9 cellular contexts compared by ENCODE assay signal in the genomic region with DNA sequence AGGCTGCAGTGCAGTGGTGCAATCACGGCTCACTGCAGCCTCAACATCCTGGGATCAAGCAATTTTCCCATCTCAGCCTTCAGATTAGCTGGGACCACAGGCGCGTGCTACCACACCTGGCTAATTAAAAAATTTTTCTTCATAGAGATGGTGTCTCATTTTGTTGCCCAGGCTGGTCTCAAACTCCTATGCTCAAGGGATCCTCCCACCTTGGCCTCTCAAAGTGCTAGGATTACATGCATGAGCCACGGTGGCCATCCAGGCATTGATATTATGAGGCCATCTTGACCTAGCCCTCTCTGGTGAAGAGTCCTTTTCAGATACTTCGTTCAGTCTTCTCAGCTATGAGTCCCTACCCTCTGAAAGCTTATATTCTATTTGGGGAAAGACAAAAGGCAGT. TPM values are rescaled to one million over a fixed set of nuclear protein-coding genes. Genes with fewer than 3 reads are reported as not detected.
DNase-seq lines count a peak whose midpoint lies in the region; ATAC-seq, FAIRE-seq and TF ChIP-seq lines count a peak whose summit lies in the region.
"Had no signal": no experiment of that assay in that cellular context is flagged by ENCODE, and none has a peak within 500 bp of the region (broad histone marks: within the 10 kb centered on the region; RNA-seq: fewer than 3 reads in every experiment).

No MANE protein-coding gene starts in this region.

- WGBS in heart left ventricle, 4 donors: 79 to 88% (median 84%) methylated on average over 5 of the region's 5 CpGs
- 63 to 79% methylated on average over 5 of the region's 5 CpGs for WGBS in upper lobe of left lung, 2 donors

- H3K27me3 ChIP-seq in heart left ventricle: no peaks in the 10 kb centered on the region
- no peaks in the 10 kb centered on the region for H3K27me3 ChIP-seq in left lung
- H3K27me3 ChIP-seq in upper lobe of left lung: no peaks in the 10 kb centered on the region

- peaks cover 80% of the 10 kb centered on the region for H3K36me3 Mint-ChIP-seq in activated T-helper 17 cell treated with anti-CD3 and anti-CD28 coated beads, Interleukin-2, amount 50 U/mL, for 72 hours (ENCODE audit: low read depth)

- H3K4me1 Mint-ChIP-seq in activated T-helper 17 cell treated with anti-CD3 and anti-CD28 coated beads, Interleukin-2, amount 50 U/mL, for 72 hours: peaks cover 52% of the 10 kb centered on the region

- H3K9me3 ChIP-seq in heart left ventricle (no peaks in the 10 kb centered on the region), left lung (no peaks in the 10 kb centered on the region), upper lobe of left lung (no peaks in the 10 kb centered on the region), kidney (ENCODE audit: control insufficient read depth in 1 of 2, low read length in 2 of 2) (no peaks in the 10 kb centered on the region)

- no peak overlapping the region for H3K9ac ChIP-seq in kidney (ENCODE audit: low read length in 2 of 2)

- H3K27ac ChIP-seq in heart left ventricle (peak overlapping the region in 7 of 12 donors; percentile 52 to 97 (median 85)), left lung (peak overlapping the region; percentile 95 to 99), upper lobe of left lung (peak overlapping the region; percentile 92 to 96 (median 93)), kidney (ENCODE audit: low read depth in 2 of 2, low read length in 2 of 2) (no peak overlapping the region)

- H3K36me3 ChIP-seq in heart left ventricle (no peaks in the 10 kb centered on the region), left lung (no peaks in the 10 kb centered on the region), upper lobe of left lung (no peaks in the 10 kb centered on the region), kidney (ENCODE audit: control insufficient read depth in 1 of 2, insufficient read depth in 2 of 2, low read length in 2 of 2) (no peaks in the 10 kb centered on the region)

- peak overlapping the region; percentile 99 for H3K27ac Mint-ChIP-seq in activated T-helper 17 cell treated with anti-CD3 and anti-CD28 coated beads, Interleukin-2, amount 50 U/mL, for 72 hours

- no peaks in the 10 kb centered on the region for H3K27me3 Mint-ChIP-seq in activated T-helper 17 cell treated with anti-CD3 and anti-CD28 coated beads, Interleukin-2, amount 50 U/mL, for 72 hours

- no peak for TF ChIP-seq EP300 in upper lobe of left lung (IDR thresholded peaks at IDR 0.05)

- no peaks in the 10 kb centered on the region for H3K9me3 Mint-ChIP-seq in activated T-helper 17 cell treated with anti-CD3 and anti-CD28 coated beads, Interleukin-2, amount 50 U/mL, for 72 hours

- peak overlapping the region in 10 of 12 donors; percentile 42 to 73 (median 62) for H3K4me3 ChIP-seq in heart left ventricle
- peak overlapping the region; percentile 43 to 60 for H3K4me3 ChIP-seq in left lung
- peak overlapping the region in 3 of 4 donors; percentile 49 to 60 (median 53) for H3K4me3 ChIP-seq in upper lobe of left lung
- peak overlapping the region in 1 of 2 donors; percentile 90 for H3K4me3 ChIP-seq in kidney (ENCODE audit: low read length in 2 of 2)

- H3K4me3 Mint-ChIP-seq in activated T-helper 17 cell treated with anti-CD3 and anti-CD28 coated beads, Interleukin-2, amount 50 U/mL, for 72 hours: peak overlapping the region; percentile 100

- in situ Hi-C loops in ACHN (cut with HindIII; ENCODE audit: low pct_ligation_motif_present, low pct_unique_long_range_greater_than_20kb, low sequenced_read_pairs): no loop called here

- no peak for ATAC-seq in heart left ventricle
- ATAC-seq in left cardiac atrium: no peak
- ATAC-seq in activated T-helper 17 cell treated with anti-CD3 and anti-CD28 coated beads, Interleukin-2, amount 50 U/mL, for 72 hours (replicated peaks): no peak
- ATAC-seq in left lung: no peak
- ATAC-seq in upper lobe of left lung (ENCODE audit: low FRiP score in 2 of 2): no peak

- no peak for FAIRE-seq in kidney (lab: Jason Lieb, UNC)

- no peak for TF ChIP-seq CTCF in heart left ventricle (IDR thresholded peaks at IDR 0.05)
- TF ChIP-seq CTCF in left lung (IDR thresholded peaks at IDR 0.05): no peak
- TF ChIP-seq CTCF in upper lobe of left lung (IDR thresholded peaks at IDR 0.05): no peak
- TF ChIP-seq CTCF in kidney (IDR thresholded peaks at IDR 0.05; ENCODE audit: borderline replicate concordance, extremely low read depth, insufficient read depth): no peak

- DNase-seq in heart left ventricle (no peak), left cardiac atrium (no peak), left lung (no peak), upper lobe of left lung (no peak), kidney (no peak), NCI-H1105 treated with DMSO at 0.1 percent for 48 hours (lab: John Stamatoyannopoulos, UW) (no peak), ACHN (no peak)
- DNase-seq: DMS 273 treated with DMSO at 0.1 percent for 48 hours had no signal

- H3K4me1 ChIP-seq in heart left ventricle (peaks cover 0 to 78% (median 4%) of the 10 kb centered on the region in 12 donors), left lung (peaks cover 18 to 69% of the 10 kb centered on the region in 2 donors), upper lobe of left lung (peaks cover 50 to 57% (median 52%) of the 10 kb centered on the region in 4 donors), kidney (ENCODE audit: control insufficient read depth in 1 of 2, insufficient read depth in 1 of 2, low read depth in 1 of 2, low read length in 2 of 2) (peaks cover 0 to 3% of the 10 kb centered on the region in 2 donors)

- TF ChIP-seq POLR2A in heart left ventricle (IDR thresholded peaks at IDR 0.05): no peak
- no peak for TF ChIP-seq POLR2A in upper lobe of left lung (IDR thresholded peaks at IDR 0.05)

- intact Hi-C loops in heart left ventricle (cut with DNase I): loop anchor here in 1 of 10 donors (10.0 kb wide), 1 partner anchor 206 kb away; no protein-coding TSS in a partner anchor
- intact Hi-C loops in left cardiac atrium (cut with DNase I): no loop called here
- intact Hi-C loops in left lung (cut with DNase I): no loop called here
- intact Hi-C loops in kidney (cut with DNase I): no loop called here

RNA-seq across cellular contexts. Expression of a gene that starts 1.1 kb away (rescaled TPM):
- 10 to 100 TPM in 1 of 9 donors, 1 to 10 TPM in 8; 2.0 to 15.7 (median 3.0) TPM for total RNA-seq in heart left ventricle
- 1 to 10 TPM; 1.8 to 2.9 TPM for polyA plus RNA-seq in heart left ventricle
- total RNA-seq in left cardiac atrium: 1 to 10 TPM; 5.4 to 7.4 TPM
- 100 to 1,000 TPM; 119 to 128 TPM for total RNA-seq in activated T-helper 17 cell treated with anti-CD3 and anti-CD28 coated beads, Interleukin-2, amount 50 U/mL, for 72 hours
- total RNA-seq in left lung: 10 to 100 TPM; 26.3 to 40.4 TPM
- 10 to 100 TPM; 23.7 to 81.7 (median 40.6) TPM for total RNA-seq in upper lobe of left lung
- total RNA-seq in kidney: 35.3 TPM
- 8.0 TPM for polyA plus RNA-seq in kidney (ENCODE audit: insufficient read depth, low read depth, low replicate concordance)

Comparison
In these comparisons a context has a peak if more than half of its experiments do, and no peak if none do; other contexts are left out.
1. H3K27ac ChIP-seq: peak in heart left ventricle (7 of 12), left lung (2 of 2) and upper lobe of left lung (4 of 4); none in kidney (0 of 2).